In the genomic region with DNA sequence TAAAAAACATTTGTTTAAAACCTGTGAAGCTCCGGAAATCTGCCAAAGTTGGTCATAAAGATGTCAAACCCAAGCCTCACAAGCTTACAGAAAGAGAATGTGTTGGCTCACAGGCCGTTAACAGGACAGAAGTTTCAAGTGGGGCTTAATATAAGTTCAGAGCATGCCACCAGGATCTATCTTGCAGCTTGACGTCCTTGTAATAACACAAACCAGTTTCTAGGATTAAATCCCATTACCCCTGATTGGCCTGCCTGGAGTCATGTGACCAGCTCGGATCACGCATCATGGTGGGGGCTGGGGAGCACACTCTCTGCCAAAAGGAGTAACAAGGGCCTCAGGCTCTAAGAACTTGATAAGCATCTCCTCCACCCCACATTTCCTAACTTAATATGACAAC, we compare ENCODE assay signal across 18 cellular contexts. TPM values are rescaled to one million over a fixed set of nuclear protein-coding genes. Genes with fewer than 3 reads are reported as not detected.
DNase-seq lines count a peak whose midpoint lies in the region; ATAC-seq, FAIRE-seq and TF ChIP-seq lines count a peak whose summit lies in the region.
"Had no signal": no experiment of that assay in that cellular context is flagged by ENCODE, and none has a peak within 500 bp of the region (broad histone marks: within the 10 kb centered on the region; RNA-seq: fewer than 3 reads in every experiment).

No MANE protein-coding gene starts in this region.

- H3K9ac ChIP-seq in parathyroid adenoma, result no peak overlapping the region

- H3K4me3 ChIP-seq in parathyroid adenoma (ENCODE audit: low read depth, low read length) (no peak overlapping the region), pancreas (no peak overlapping the region)
- H3K4me3 ChIP-seq: left ventricle myocardium inferior had no signal

- no peak overlapping the region for H3K4me2 ChIP-seq in parathyroid adenoma (ENCODE audit: low read length)

- no peaks in the 10 kb centered on the region for H3K79me2 ChIP-seq in parathyroid adenoma

- no peak for FAIRE-seq in pancreas (lab: Jason Lieb, UNC)

- WGBS in pancreas, 2 donors, result 42 to 53% methylated on average over 5 of the region's 5 CpGs

- ATAC-seq in pancreas, result no peak
- no peak for ATAC-seq in HG03469 (IDR thresholded peaks at IDR 0.05; ENCODE audit: unreplicated experiment)
- ATAC-seq: Right ventricle myocardium inferior had no signal

- DNase-seq in ELF-1 (ENCODE audit: low read depth, low spot score) (peak; percentile 20), NCI-H2196 treated with DMSO at 0.1 percent for 48 hours (lab: John Stamatoyannopoulos, UW; ENCODE audit: unreplicated experiment) (peak; percentile 15), dedifferentiated amniotic fluid mesenchymal stem cell (ENCODE audit: extremely low spot score) (peak; percentile 77), pancreas (no peak), NCI-H524 treated with DMSO at 0.1 percent for 48 hours (lab: John Stamatoyannopoulos, UW) (no peak)
- DNase-seq: activated CD8-positive, alpha-beta memory T cell treated with anti-CD3 and anti-CD28 coated beads, Interleukin-2, amount 50 U/mL, for 48 hours; activated naive CD4-positive, alpha-beta T cell treated with Interleukin-2 at 50 U/mL for 16 hours; brain microvascular endothelial cell; DMS53; left ventricle myocardium inferior; NCI-H2029 treated with DMSO at 0.1 percent for 48 hours; NCI-H774; stimulated activated CD4-positive, alpha-beta T cell treated with anti-CD3 and anti-CD28 coated beads, Interleukin-15, amount 100 ng/mL, for 24 hours had no signal

- peak overlapping the region; percentile 48 for H2AFZ ChIP-seq in parathyroid adenoma

- no peaks in the 10 kb centered on the region for H3K27me3 ChIP-seq in parathyroid adenoma (ENCODE audit: control insufficient read depth, insufficient read depth, low read length)
- no peaks in the 10 kb centered on the region for H3K27me3 ChIP-seq in pancreas
- H3K27me3 ChIP-seq: brain microvascular endothelial cell had no signal

- H3K4me1 ChIP-seq in parathyroid adenoma, result peaks cover 28% of the 10 kb centered on the region
- no peaks in the 10 kb centered on the region for H3K4me1 ChIP-seq in pancreas
- H3K4me1 ChIP-seq: left ventricle myocardium inferior had no signal

- intact Hi-C loops in pancreas (cut with DNase I), result no loop called here

- H3K36me3 ChIP-seq in parathyroid adenoma (ENCODE audit: control insufficient read depth, insufficient read depth, low read length), result no peaks in the 10 kb centered on the region
- no peaks in the 10 kb centered on the region for H3K36me3 ChIP-seq in pancreas
- H3K36me3 ChIP-seq: brain microvascular endothelial cell, left ventricle myocardium inferior had no signal

- H3K9me3 ChIP-seq in parathyroid adenoma (ENCODE audit: control insufficient read depth, low read length) (no peaks in the 10 kb centered on the region), pancreas (no peaks in the 10 kb centered on the region)

- TF ChIP-seq CTCF in parathyroid adenoma (IDR thresholded peaks at IDR 0.05) (no peak), pancreas (IDR thresholded peaks at IDR 0.05) (no peak)

- H3K27ac ChIP-seq in parathyroid adenoma (peak overlapping the region; percentile 76), pancreas (no peak overlapping the region)
- H3K27ac ChIP-seq: brain microvascular endothelial cell, C4-2B, left ventricle myocardium inferior had no signal

RNA-seq across cellular contexts. Expression of gene SCG2, which starts 38.9 kb away (rescaled TPM):
- 10 to 100 TPM in 3 of 6 donors, 1 to 10 TPM in 3; 4.4 to 43.3 (median 9.3) TPM for total RNA-seq in pancreas
- 100 to 1,000 TPM in 1 of 2 donors, 10 to 100 TPM in 1; 30.0 to 189 TPM for polyA plus RNA-seq in pancreas
- total RNA-seq: pulmonary artery endothelial cell, Right ventricle myocardium inferior had no signal

Comparison
In these comparisons a context has a peak if more than half of its experiments do, and no peak if none do; other contexts are left out.
1. DNase-seq: peak in ELF-1 (single experiment), NCI-H2196 treated with DMSO at 0.1 percent for 48 hours (single experiment) and dedifferentiated amniotic fluid mesenchymal stem cell (single experiment); none in pancreas (0 of 6) and NCI-H524 treated with DMSO at 0.1 percent for 48 hours (single experiment).